ENCODE assay signal across 28 cellular contexts in genomic region chr3:14209596-14210280, GRCh38. TPM values are rescaled to one million over a fixed set of nuclear protein-coding genes. Genes with fewer than 3 reads are reported as not detected.
DNase-seq lines count a peak whose midpoint lies in the region; ATAC-seq and TF ChIP-seq lines count a peak whose summit lies in the region.
"Had no signal": no experiment of that assay in that cellular context is flagged by ENCODE, and none has a peak within 500 bp of the region (broad histone marks: within the 10 kb centered on the region; RNA-seq: fewer than 3 reads in every experiment).

No MANE protein-coding gene starts in this region.

- DNase-seq in SK-N-SH, result no peak
- DNase-seq in choroid plexus epithelial cell (ENCODE audit: low read depth), result peak; percentile 23
- no peak for DNase-seq in mesothelial cell of epicardium (ENCODE audit: low spot score in 2 of 2, unreplicated experiment in 2 of 2)
- DNase-seq in transverse colon, result no peak
- no peak for DNase-seq in PC-3
- DNase-seq: 8988T; activated CD8-positive, alpha-beta memory T cell treated with anti-CD3 and anti-CD28 coated beads for 24 hours; activated effector memory CD4-positive, alpha-beta T cell treated with anti-CD3 and anti-CD28 coated beads, Interleukin-2, amount 50 U/mL, for 16 hours; activated naive CD8-positive, alpha-beta T cell treated with anti-CD3 and anti-CD28 coated beads, Interleukin-2, amount 10 ng/mL, durations not matched to agents 7 days and 5 days; body of pancreas; CD8-positive, alpha-beta T cell; cerebellar nuclear complex; dorsolateral prefrontal cortex; heart left ventricle; kidney glomerular epithelial cell; NCI-H1092 treated with DMSO at 0.1 percent for 48 hours; NCI-H187 treated with DMSO at 0.1 percent for 48 hours; NCI-H526 treated with DMSO at 0.1 percent for 48 hours; psoas muscle; RPMI8226; stimulated activated naive CD8-positive, alpha-beta T cell treated with anti-CD3 and anti-CD28 coated beads, Interleukin-15, Interleukin-2, amounts not matched to agents 100 U/mL and 50 U/mL, for 24 hours; T-helper 17 cell had no signal

- TF ChIP-seq CTCF in SK-N-SH (IDR thresholded peaks at IDR 0.05), result no peak
- TF ChIP-seq CTCF in choroid plexus epithelial cell (conservative IDR thresholded peaks at IDR 0.05; ENCODE audit: low read depth, low read length), result no peak
- no peak for TF ChIP-seq CTCF in mesothelial cell of epicardium (IDR thresholded peaks at IDR 0.05; ENCODE audit: unreplicated experiment)
- no peak for TF ChIP-seq CTCF in transverse colon (IDR thresholded peaks at IDR 0.05)
- TF ChIP-seq CTCF in PC-3 (conservative IDR thresholded peaks at IDR 0.05; ENCODE audit: low read depth, low read length), result no peak

- no peaks in the 10 kb centered on the region for H3K9me3 Mint-ChIP-seq in mesothelial cell of epicardium
- H3K9me3 Mint-ChIP-seq: activated naive CD8-positive, alpha-beta T cell treated with anti-CD3 and anti-CD28 coated beads, Interleukin-2, amount 10 ng/mL, durations not matched to agents 7 days and 5 days; CD8-positive, alpha-beta T cell had no signal

- H3K4me1 Mint-ChIP-seq in mesothelial cell of epicardium, result peaks cover 35% of the 10 kb centered on the region
- H3K4me1 Mint-ChIP-seq: activated naive CD8-positive, alpha-beta T cell treated with anti-CD3 and anti-CD28 coated beads, Interleukin-2, amount 10 ng/mL, durations not matched to agents 7 days and 5 days; T-helper 17 cell had no signal

- no peaks in the 10 kb centered on the region for H3K79me2 ChIP-seq in SK-N-SH (ENCODE audit: insufficient read depth)
- no peaks in the 10 kb centered on the region for H3K79me2 ChIP-seq in PC-3 (ENCODE audit: low read length)

- H3F3A ChIP-seq in SK-N-SH (replicated peaks; ENCODE audit: insufficient read depth) (peaks cover 19% of the 10 kb centered on the region), PC-3 (ENCODE audit: low read length, unreplicated experiment) (no peaks in the 10 kb centered on the region)

- H3K9me3 ChIP-seq in SK-N-SH (no peaks in the 10 kb centered on the region), transverse colon (no peaks in the 10 kb centered on the region), PC-3 (ENCODE audit: low read length) (no peaks in the 10 kb centered on the region)
- H3K9me3 ChIP-seq: body of pancreas, heart left ventricle, neutrophil, psoas muscle, thoracic aorta had no signal

- H3K4me3 ChIP-seq in SK-N-SH (ENCODE audit: low read depth in 2 of 2, low read length in 1 of 2) (no peak overlapping the region), choroid plexus epithelial cell (ENCODE audit: low read depth, low read length) (no peak overlapping the region), transverse colon (no peak overlapping the region), PC-3 (ENCODE audit: low read length) (no peak overlapping the region)
- H3K4me3 ChIP-seq: body of pancreas, dorsolateral prefrontal cortex, heart left ventricle, lung, psoas muscle, thoracic aorta had no signal

- TF ChIP-seq RAD21 in SK-N-SH (IDR thresholded peaks at IDR 0.05; ENCODE audit: low read length), result no peak

- no peak overlapping the region for H3K9ac ChIP-seq in SK-N-SH
- no peak overlapping the region for H3K9ac ChIP-seq in PC-3 (ENCODE audit: low read length)

- peak overlapping the region; percentile 73 to 82; a peak in 3 of 4 replicates for H3K27ac ChIP-seq in SK-N-SH (ENCODE audit: low read depth in 2 of 2, low read length in 1 of 2)
- H3K27ac ChIP-seq in transverse colon, result peak overlapping the region; percentile 48 to 66 (median 62)
- no peak overlapping the region for H3K27ac ChIP-seq in PC-3 (ENCODE audit: low read length)
- H3K27ac ChIP-seq: body of pancreas, dorsolateral prefrontal cortex, heart left ventricle, neutrophil, psoas muscle, thoracic aorta had no signal

- H3K4me2 ChIP-seq in SK-N-SH, result no peak overlapping the region
- no peak overlapping the region for H3K4me2 ChIP-seq in PC-3 (ENCODE audit: low read length)

- TF ChIP-seq POLR2A in transverse colon (IDR thresholded peaks at IDR 0.05), result no peak

- no peaks in the 10 kb centered on the region for H3K27me3 Mint-ChIP-seq in mesothelial cell of epicardium (ENCODE audit: low read depth)
- H3K27me3 Mint-ChIP-seq: T-helper 17 cell had no signal

- 80% methylated on average over 14 of the region's 14 CpGs for WGBS in SK-N-SH (ENCODE audit: low lambda C conversion rate)
- 73 to 76% methylated on average over 6 to 14 of the region's 14 CpGs for WGBS in transverse colon (ENCODE audit: low coverage in 1 of 2), 2 donors

- ATAC-seq in SK-N-SH treated with all-trans-retinoic acid at 6 μM for 48 hours (no peak), HG03175 (IDR thresholded peaks at IDR 0.05; ENCODE audit: unreplicated experiment) (no peak), HG02938 (IDR thresholded peaks at IDR 0.05; ENCODE audit: unreplicated experiment) (no peak), PC-3 (no peak)
- ATAC-seq: body of pancreas; CD8-positive, alpha-beta T cell; heart left ventricle; psoas muscle; stimulated activated naive CD8-positive, alpha-beta T cell treated with anti-CD3 and anti-CD28 coated beads, Interleukin-15, Interleukin-2, amounts not matched to agents 100 U/mL and 50 U/mL, for 24 hours; T-helper 17 cell had no signal

- CTCF ChIA-PET in SK-N-SH (lab: Yijun Ruan, JAX) (interaction anchor here (0.8 to 7.8 kb wide), 3 partner anchors 14 to 314 kb away, joined by 3 to 34 read pairs (median 3); no protein-coding TSS in a partner anchor), PC-3 (lab: Charles Lee) (no interaction called here)

- intact Hi-C loops in transverse colon (cut with DNase I; ENCODE audit: low total_unique reads), result loop anchor here (5.0 kb wide), 1 partner anchor 407 kb away; no protein-coding TSS in a partner anchor
- intact Hi-C loops in PC-3 (cut with micrococcal nuclease), result loop anchor here (10.0 kb wide), 1 partner anchor 155 kb away; no protein-coding TSS in a partner anchor

- H3K36me3 Mint-ChIP-seq in mesothelial cell of epicardium, result no peaks in the 10 kb centered on the region
- H3K36me3 Mint-ChIP-seq: activated naive CD8-positive, alpha-beta T cell treated with anti-CD3 and anti-CD28 coated beads, Interleukin-2, amount 10 ng/mL, durations not matched to agents 7 days and 5 days; CD8-positive, alpha-beta T cell had no signal

- H4K20me1 ChIP-seq in SK-N-SH (ENCODE audit: insufficient read depth) (no peaks in the 10 kb centered on the region), PC-3 (ENCODE audit: low read length) (no peaks in the 10 kb centered on the region)

- H3K27me3 ChIP-seq in SK-N-SH (ENCODE audit: insufficient read depth) (no peaks in the 10 kb centered on the region), transverse colon (no peaks in the 10 kb centered on the region), PC-3 (ENCODE audit: low read length) (no peaks in the 10 kb centered on the region)
- H3K27me3 ChIP-seq: body of pancreas, dorsolateral prefrontal cortex, heart left ventricle, neutrophil had no signal

- no TSS peak for BruUV-seq in PC-3 (replicated peaks; lab: Mats Ljungman, UMichigan)

- no peak for TF ChIP-seq EP300 in SK-N-SH (IDR thresholded peaks at IDR 0.05; ENCODE audit: borderline replicate concordance in 1 of 2, low read depth in 1 of 2, low read length in 1 of 2)
- TF ChIP-seq EP300 in transverse colon (IDR thresholded peaks at IDR 0.05; ENCODE audit: low read depth), result no peak

- H3K36me3 ChIP-seq in SK-N-SH (replicated peaks in 1 of 2; ENCODE audit: control insufficient read depth in 1 of 2, insufficient read depth in 2 of 2, low read length in 1 of 2) (no peaks in the 10 kb centered on the region), transverse colon (no peaks in the 10 kb centered on the region), PC-3 (ENCODE audit: low read depth, low read length) (no peaks in the 10 kb centered on the region)
- H3K36me3 ChIP-seq: heart left ventricle, neutrophil, thoracic aorta had no signal

- H2AFZ ChIP-seq in SK-N-SH (ENCODE audit: low read depth), result no peak overlapping the region
- no peak overlapping the region for H2AFZ ChIP-seq in PC-3 (ENCODE audit: low read length)

- no peaks in the 10 kb centered on the region for H3K9me2 ChIP-seq in SK-N-SH
- no peaks in the 10 kb centered on the region for H3K9me2 ChIP-seq in PC-3 (replicated peaks; ENCODE audit: low read length)

- H3K4me1 ChIP-seq in SK-N-SH (ENCODE audit: control insufficient read depth in 1 of 2, insufficient read depth in 2 of 2, low read depth in 1 of 2, low read length in 1 of 2) (peaks cover 4 to 6% of the 10 kb centered on the region in 2 experiments; a peak in 2 of 4 replicates), transverse colon (peaks cover 4 to 42% (median 13%) of the 10 kb centered on the region in 4 donors), PC-3 (ENCODE audit: insufficient read depth, low read length) (no peaks in the 10 kb centered on the region)

- H3K27ac Mint-ChIP-seq in mesothelial cell of epicardium, result peak overlapping the region; percentile 18
- H3K27ac Mint-ChIP-seq: activated naive CD8-positive, alpha-beta T cell treated with anti-CD3 and anti-CD28 coated beads, Interleukin-2, amount 10 ng/mL, durations not matched to agents 7 days and 5 days; CD8-positive, alpha-beta T cell; T-helper 17 cell had no signal

- no peak overlapping the region for H3K4me3 Mint-ChIP-seq in mesothelial cell of epicardium
- H3K4me3 Mint-ChIP-seq: activated naive CD8-positive, alpha-beta T cell treated with anti-CD3 and anti-CD28 coated beads, Interleukin-2, amount 10 ng/mL, durations not matched to agents 7 days and 5 days; CD8-positive, alpha-beta T cell; T-helper 17 cell had no signal

- POLR2A ChIA-PET in SK-N-SH (lab: Yijun Ruan, JAX) (no interaction called here), PC-3 (lab: Charles Lee; ENCODE audit: unreplicated experiment) (no interaction called here)

- in situ Hi-C loops in transverse colon (cut with MboI; ENCODE audit: low pct_ligation_motif_present in 1 of 4, low pct_unique_long_range_greater_than_20kb in 1 of 4, low sequenced_read_pairs in 3 of 4), result no loop called here

TF ChIP-seq in SK-N-SH, 30 proteins besides CTCF, POLR2A, EP300 and RAD21 (continues in another document):
- TF ChIP-seq RFX5 (IDR thresholded peaks at IDR 0.05; ENCODE audit: low read length) (no peak), ELF1 (IDR thresholded peaks at IDR 0.05) (no peak)

TF ChIP-seq in SK-N-SH treated with all-trans-retinoic acid at 6 μM for 48 hours, 23 proteins besides CTCF, POLR2A, EP300 and RAD21:
- TF ChIP-seq ZFP3 (CRISPR knock-in tag; IDR thresholded peaks at IDR 0.05) (no peak), ESRRG (CRISPR knock-in tag; IDR thresholded peaks at IDR 0.05) (no peak), BACH2 (CRISPR knock-in tag; IDR thresholded peaks at IDR 0.05; ENCODE audit: borderline replicate concordance) (no peak)
TF ChIP-seq in SK-N-SH treated with all-trans-retinoic acid at 6 μM for 48 hours: peak in this region for 0.

RNA-seq across cellular contexts. Expression of gene LSM3, which starts 31.1 kb away (rescaled TPM):
- polyA plus RNA-seq in SK-N-SH (2012; rRNA removed), result 5.1 and 6.4 TPM in 2 replicates
- 9.3 and 15.8 TPM in 2 replicates for polyA plus RNA-seq in SK-N-SH (2012; cell fraction: cytosol; rRNA removed)
- polyA plus RNA-seq in SK-N-SH (2012; cell fraction: nucleus; rRNA removed), result 0.66 and 1.4 TPM in 2 replicates
- 9.6 to 10.9 TPM (median 9.7 TPM) in 3 replicates for total RNA-seq in mesothelial cell of epicardium
- total RNA-seq in transverse colon, result 1 to 10 TPM; 5.6 to 9.6 (median 8.0) TPM
- 22.0 and 27.2 TPM in 2 replicates for total RNA-seq in PC-3 (2014; rRNA removed)

RNA-seq across cellular contexts. Expression of gene XPC, which starts 31.3 kb away (rescaled TPM):
- polyA plus RNA-seq in SK-N-SH (2012; rRNA removed), result 50.0 and 52.0 TPM in 2 replicates
- polyA plus RNA-seq in SK-N-SH (2012; cell fraction: cytosol; rRNA removed), result 41.9 and 42.1 TPM in 2 replicates
- polyA plus RNA-seq in SK-N-SH (2012; cell fraction: nucleus; rRNA removed), result 140 and 154 TPM in 2 replicates
- total RNA-seq in mesothelial cell of epicardium, result 47.5 to 52.0 TPM (median 47.8 TPM) in 3 replicates
- total RNA-seq in transverse colon, result 100 to 1,000 TPM in 1 of 4 donors, 10 to 100 TPM in 3; 30.7 to 287 (median 46.6) TPM
- total RNA-seq in PC-3 (2014; rRNA removed), result 24.3 and 26.1 TPM in 2 replicates
